Comparison of ENCODE assay signal across 8 cellular contexts in genomic region chr19:18428837-18429674, GRCh38. TPM values are rescaled to one million over a fixed set of nuclear protein-coding genes. Genes with fewer than 3 reads are reported as not detected.
DNase-seq lines count a peak whose midpoint lies in the region; ATAC-seq lines count a peak whose summit lies in the region.

No MANE protein-coding gene starts in this region.

- peaks cover 72% of the 10 kb centered on the region for H3K4me1 ChIP-seq in effector memory CD4-positive, alpha-beta T cell (ENCODE audit: control insufficient read depth, insufficient read depth, low read length, poor library complexity, severe bottlenecking)

- H3K9me3 ChIP-seq in effector memory CD4-positive, alpha-beta T cell (ENCODE audit: control insufficient read depth, low read length), result no peaks in the 10 kb centered on the region

- no peaks in the 10 kb centered on the region for H3K36me3 ChIP-seq in effector memory CD4-positive, alpha-beta T cell (ENCODE audit: control insufficient read depth, insufficient read depth, low read length)

- peak overlapping the region; percentile 94 for H3K27ac ChIP-seq in effector memory CD4-positive, alpha-beta T cell (ENCODE audit: insufficient read depth, low read length, poor library complexity, severe bottlenecking)

- H3K4me3 ChIP-seq in effector memory CD4-positive, alpha-beta T cell (ENCODE audit: insufficient read depth, low read depth, low read length, poor library complexity, severe bottlenecking), result peak overlapping the region; percentile 50

- H3K27me3 ChIP-seq in effector memory CD4-positive, alpha-beta T cell (replicated peaks; ENCODE audit: control insufficient read depth, insufficient read depth, low read length, poor library complexity, severe bottlenecking), result no peaks in the 10 kb centered on the region

- peak; percentile 64 for ATAC-seq in HG02642 (IDR thresholded peaks at IDR 0.05; ENCODE audit: poor library complexity, unreplicated experiment)
- no peak for ATAC-seq in GM18873 (IDR thresholded peaks at IDR 0.05; ENCODE audit: low FRiP score, unreplicated experiment)

- DNase-seq in GM04504 (ENCODE audit: low read depth), result peak; percentile 76
- DNase-seq in NCI-H2196 (lab: John Stamatoyannopoulos, UW; ENCODE audit: unreplicated experiment), result peak; percentile 95
- DNase-seq in activated CD8-positive, alpha-beta memory T cell treated with anti-CD3 and anti-CD28 coated beads for 1 hour (ENCODE audit: extremely low read depth in 1 of 2, low read depth in 1 of 2), result peak; percentile 64 to 78
- DNase-seq in effector memory CD4-positive, alpha-beta T cell, result peak; percentile 83 to 86 (median 84)
- peak; percentile 94 for DNase-seq in mesenteric fat pad (ENCODE audit: low spot score)
- DNase-seq in stimulated activated CD8-positive, alpha-beta memory T cell treated with anti-CD3 and anti-CD28 coated beads, Interleukin-4, amount 100 ng/mL, for 48 hours, result peak; percentile 86

RNA-seq across cellular contexts. Expression of gene ISYNA1, which starts 8.9 kb away (rescaled TPM):
- 18.3 TPM for total RNA-seq in mesenteric fat pad

RNA-seq across cellular contexts. Expression of gene SSBP4, which starts 9.9 kb away (rescaled TPM):
- total RNA-seq in mesenteric fat pad, result 63.3 TPM

RNA-seq across cellular contexts. Expression of gene LRRC25, which starts 31.6 kb away (rescaled TPM):
- 19.3 TPM for total RNA-seq in mesenteric fat pad

RNA-seq across cellular contexts. Expression of gene GDF15, which starts 43.1 kb away (rescaled TPM):
- total RNA-seq in mesenteric fat pad, result 5.9 TPM
